In the genomic region with DNA sequence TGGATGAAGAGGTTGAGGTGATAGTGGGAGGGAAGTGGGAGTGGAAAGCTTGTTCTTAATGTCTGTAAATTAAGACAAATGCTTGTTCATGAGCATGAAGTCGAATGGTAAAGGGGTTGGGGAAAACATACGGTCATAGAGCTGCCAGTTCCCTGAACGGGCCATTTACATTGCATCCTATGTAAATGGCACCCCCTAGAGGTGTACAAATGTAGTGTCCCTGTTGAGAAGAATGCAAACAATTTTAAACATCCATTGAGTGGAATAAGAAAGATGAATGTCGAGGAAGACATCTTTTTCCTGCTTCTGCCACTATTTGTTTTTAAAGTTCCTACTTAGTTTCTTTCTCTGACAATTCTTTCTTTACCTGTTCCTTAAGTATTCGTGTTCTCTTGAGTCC, we compare ENCODE assay signal across 1 cellular context.
TF ChIP-seq lines count a peak whose summit lies in the region.

No MANE protein-coding gene starts in this region.

TF ChIP-seq in WTC11, 78 proteins besides CTCF, POLR2A, EP300 and RAD21 (continued from another document):
- TF ChIP-seq, protein P1, sequence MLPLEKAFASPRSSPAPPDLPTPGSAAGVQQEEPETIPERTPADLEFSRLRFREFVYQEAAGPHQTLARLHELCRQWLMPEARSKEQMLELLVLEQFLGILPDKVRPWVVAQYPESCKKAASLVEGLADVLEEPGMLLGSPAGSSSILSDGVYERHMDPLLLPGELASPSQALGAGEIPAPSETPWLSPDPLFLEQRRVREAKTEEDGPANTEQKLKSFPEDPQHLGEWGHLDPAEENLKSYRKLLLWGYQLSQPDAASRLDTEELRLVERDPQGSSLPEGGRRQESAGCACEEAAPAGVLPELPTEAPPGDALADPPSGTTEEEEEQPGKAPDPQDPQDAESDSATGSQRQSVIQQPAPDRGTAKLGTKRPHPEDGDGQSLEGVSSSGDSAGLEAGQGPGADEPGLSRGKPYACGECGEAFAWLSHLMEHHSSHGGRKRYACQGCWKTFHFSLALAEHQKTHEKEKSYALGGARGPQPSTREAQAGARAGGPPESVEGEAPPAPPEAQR (CRISPR knock-in tag; IDR thresholded peaks at IDR 0.05) = no peak
- TF ChIP-seq SMAD4 (CRISPR knock-in tag; IDR thresholded peaks at IDR 0.05) (no peak), OVOL2 (CRISPR knock-in tag; IDR thresholded peaks at IDR 0.05; ENCODE audit: borderline replicate concordance) (no peak), ETV6 (CRISPR knock-in tag; IDR thresholded peaks at IDR 0.05) (no peak), EMX1 (CRISPR knock-in tag; IDR thresholded peaks at IDR 0.05) (no peak), ZNF671 (CRISPR knock-in tag; IDR thresholded peaks at IDR 0.05) (no peak), TP53 (CRISPR knock-in tag; IDR thresholded peaks at IDR 0.05) (no peak), GABPB1 (CRISPR knock-in tag; IDR thresholded peaks at IDR 0.05) (no peak)
- TF ChIP-seq, protein P2, sequence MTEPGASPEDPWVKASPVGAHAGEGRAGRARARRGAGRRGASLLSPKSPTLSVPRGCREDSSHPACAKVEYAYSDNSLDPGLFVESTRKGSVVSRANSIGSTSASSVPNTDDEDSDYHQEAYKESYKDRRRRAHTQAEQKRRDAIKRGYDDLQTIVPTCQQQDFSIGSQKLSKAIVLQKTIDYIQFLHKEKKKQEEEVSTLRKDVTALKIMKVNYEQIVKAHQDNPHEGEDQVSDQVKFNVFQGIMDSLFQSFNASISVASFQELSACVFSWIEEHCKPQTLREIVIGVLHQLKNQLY (CRISPR knock-in tag; IDR thresholded peaks at IDR 0.05) = no peak
- TF ChIP-seq, protein P3, sequence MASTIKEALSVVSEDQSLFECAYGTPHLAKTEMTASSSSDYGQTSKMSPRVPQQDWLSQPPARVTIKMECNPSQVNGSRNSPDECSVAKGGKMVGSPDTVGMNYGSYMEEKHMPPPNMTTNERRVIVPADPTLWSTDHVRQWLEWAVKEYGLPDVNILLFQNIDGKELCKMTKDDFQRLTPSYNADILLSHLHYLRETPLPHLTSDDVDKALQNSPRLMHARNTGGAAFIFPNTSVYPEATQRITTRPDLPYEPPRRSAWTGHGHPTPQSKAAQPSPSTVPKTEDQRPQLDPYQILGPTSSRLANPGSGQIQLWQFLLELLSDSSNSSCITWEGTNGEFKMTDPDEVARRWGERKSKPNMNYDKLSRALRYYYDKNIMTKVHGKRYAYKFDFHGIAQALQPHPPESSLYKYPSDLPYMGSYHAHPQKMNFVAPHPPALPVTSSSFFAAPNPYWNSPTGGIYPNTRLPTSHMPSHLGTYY (CRISPR knock-in tag; IDR thresholded peaks at IDR 0.05) = no peak
